Comparison of ENCODE assay signal across 8 cellular contexts in the genomic region with DNA sequence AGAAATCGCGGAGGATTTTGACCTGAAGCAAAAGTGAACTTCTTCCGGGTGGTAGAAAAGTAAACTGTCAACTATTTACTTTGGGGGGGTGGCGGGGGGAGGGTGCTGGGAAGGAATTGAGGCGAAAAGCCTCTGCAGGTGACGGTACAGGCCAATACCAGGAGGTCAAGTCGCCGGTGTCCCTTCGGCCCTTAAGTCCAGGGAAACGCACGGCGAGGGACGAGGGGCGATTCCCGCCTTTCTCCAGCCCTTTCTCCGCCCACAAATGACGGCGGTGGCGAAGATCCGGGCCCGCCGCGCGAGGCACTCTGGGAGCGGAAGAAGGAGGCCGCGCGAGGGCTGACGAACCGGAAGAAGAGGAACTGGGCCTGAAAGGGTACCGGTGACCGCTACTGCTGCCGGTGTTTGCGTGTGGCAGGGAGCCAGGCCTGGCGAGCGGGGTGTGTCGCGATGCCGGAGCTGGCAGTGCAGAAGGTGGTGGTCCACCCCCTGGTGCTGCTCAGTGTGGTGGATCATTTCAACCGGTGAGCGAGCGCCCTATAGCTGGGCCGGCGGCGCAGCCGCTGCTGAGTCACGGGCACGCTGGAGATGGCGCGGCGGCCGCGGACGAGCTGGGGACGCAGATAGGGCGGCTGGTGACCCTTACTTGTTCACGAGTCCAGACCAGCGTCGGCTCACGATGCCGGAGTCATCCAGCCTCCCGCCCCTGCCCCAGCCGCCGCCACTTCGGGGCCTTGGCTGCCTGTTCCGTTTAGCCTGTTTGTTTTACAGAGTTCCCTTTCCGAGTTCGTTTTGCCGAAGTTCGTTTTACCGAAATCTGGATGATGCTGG. TPM values are rescaled to one million over a fixed set of nuclear protein-coding genes. Genes with fewer than 3 reads are reported as not detected.
DNase-seq lines count a peak whose midpoint lies in the region; ATAC-seq and TF ChIP-seq lines count a peak whose summit lies in the region.

A gene (plus strand): TSS at position 350 of the 831 bp plus-strand sequence. CDS start 101 bp downstream, at position 451.

- no peaks in the 10 kb centered on the region for H3K9me3 ChIP-seq in smooth muscle cell (replicated peaks; ENCODE audit: low read depth)

- H3K36me3 Mint-ChIP-seq in activated B cell treated with CpG ODN at 0.5 μM for 24 hours (ENCODE audit: low read depth), result peaks cover 41% of the 10 kb centered on the region

- peak within 1 kb of the TSS; percentile 84 for H2AFZ ChIP-seq in smooth muscle cell (ENCODE audit: low read depth)

- H3K4me3 ChIP-seq in cardiac fibroblast (replicated peaks in 1 of 2; ENCODE audit: low read depth in 2 of 2, low read length in 2 of 2) (peak within 1 kb of the TSS; percentile 93), smooth muscle cell (peak within 1 kb of the TSS; percentile 99)

- H3K4me1 ChIP-seq in smooth muscle cell (ENCODE audit: low read depth), result peaks cover 17% of the 10 kb centered on the region

- peak within 1 kb of the TSS; percentile 87 for H3K4me3 Mint-ChIP-seq in activated B cell treated with CpG ODN at 0.5 μM for 24 hours

- TF ChIP-seq CTCF in activated B cell treated with CpG ODN at 0.5 μM for 24 hours (IDR thresholded peaks at IDR 0.05) (no peak), cardiac fibroblast (IDR thresholded peaks at IDR 0.05; ENCODE audit: low read depth, low read length) (no peak), smooth muscle cell (IDR thresholded peaks at IDR 0.05; ENCODE audit: borderline replicate concordance, insufficient read depth, poor library complexity, severe bottlenecking) (no peak)

- peaks cover 40% of the 10 kb centered on the region for H3K79me2 ChIP-seq in smooth muscle cell (ENCODE audit: low read depth)

- H3K27ac ChIP-seq in smooth muscle cell (ENCODE audit: low read depth), result peak within 1 kb of the TSS; percentile 93

- H3K4me2 ChIP-seq in smooth muscle cell, result peak within 1 kb of the TSS; percentile 92

- CTCF ChIA-PET in activated B cell treated with CpG ODN at 0.5 μM for 24 hours (lab: Charles Lee), result interaction anchor here (0.7 to 1.2 kb wide), 2 partner anchors 9 to 13 kb away, joined by 3 to 5 read pairs; no protein-coding TSS in a partner anchor

- no peaks in the 10 kb centered on the region for H3K27me3 ChIP-seq in smooth muscle cell (ENCODE audit: low read depth)

- peaks cover 11% of the 10 kb centered on the region for H3F3A ChIP-seq in smooth muscle cell (ENCODE audit: low read depth)

- 1% methylated on average over 68 of the region's 71 CpGs for WGBS in smooth muscle cell (ENCODE audit: low lambda C conversion rate)

- POLR2A ChIA-PET in activated B cell treated with CpG ODN at 0.5 μM for 24 hours (lab: Charles Lee), result interaction anchor here (0.7 to 1.8 kb wide), 9 partner anchors 9 to 1351 kb away, joined by 3 to 6 read pairs (median 3); a partner anchor contains a TSS

- H3K27me3 Mint-ChIP-seq in activated B cell treated with CpG ODN at 0.5 μM for 24 hours, result no peaks in the 10 kb centered on the region

- peak within 1 kb of the TSS; percentile 90 for H3K27ac Mint-ChIP-seq in activated B cell treated with CpG ODN at 0.5 μM for 24 hours

- DNase-seq in AG08395 (ENCODE audit: low spot score) (peak; percentile 95), NCI-H226 (peak; percentile 92), activated B cell treated with CpG ODN at 0.5 μM for 24 hours (peak; percentile 89), cardiac fibroblast (ENCODE audit: low read depth in 2 of 2) (peak; percentile 89 to 90), iPS-NIHi7 (ENCODE audit: extremely low spot score) (peak; percentile 94), smooth muscle cell (lab: John Stamatoyannopoulos, UW; ENCODE audit: unreplicated experiment) (peak; percentile 85)

- peaks cover 33% of the 10 kb centered on the region for H3K4me1 Mint-ChIP-seq in activated B cell treated with CpG ODN at 0.5 μM for 24 hours

- H4K20me1 ChIP-seq in smooth muscle cell (ENCODE audit: low read depth), result peaks cover 32% of the 10 kb centered on the region

- intact Hi-C loops in activated B cell treated with CpG ODN at 0.5 μM for 24 hours (cut with micrococcal nuclease), result loop anchor here (1.0 to 10.0 kb wide), 8 partner anchors 72 to 1632 kb away; a partner anchor contains a TSS

- ATAC-seq in GM18909 (IDR thresholded peaks at IDR 0.05; ENCODE audit: poor library complexity, unreplicated experiment) (peak; percentile 95), HG03159 (IDR thresholded peaks at IDR 0.05; ENCODE audit: unreplicated experiment) (peak; percentile 97), activated B cell treated with CpG ODN at 0.5 μM for 24 hours (ENCODE audit: low read depth) (peak; percentile 94)

- no peaks in the 10 kb centered on the region for H3K9me3 Mint-ChIP-seq in activated B cell treated with CpG ODN at 0.5 μM for 24 hours

- H3K36me3 ChIP-seq in smooth muscle cell (ENCODE audit: low read depth), result peaks cover 14% of the 10 kb centered on the region

- peak within 1 kb of the TSS; percentile 99 for H3K9ac ChIP-seq in smooth muscle cell (ENCODE audit: low read depth)

RNA-seq across cellular contexts. Expression of the gene that starts here (rescaled TPM):
- total RNA-seq in activated B cell treated with CpG ODN at 0.5 μM for 24 hours (86.1 and 91.8 TPM in 2 replicates), smooth muscle cell (79.9 and 95.4 TPM in 2 replicates)
- polyA plus RNA-seq in smooth muscle cell, result 137 and 161 TPM in 2 replicates

Comparison
In these comparisons a context has a peak if more than half of its experiments do, and no peak if none do; other contexts are left out.
1. Peak in every context shown above with its lines: DNase-seq, ATAC-seq, H3K4me3 ChIP-seq and H3K27ac ChIP-seq.